ENCODE assay signal across 9 cellular contexts in the genomic region with DNA sequence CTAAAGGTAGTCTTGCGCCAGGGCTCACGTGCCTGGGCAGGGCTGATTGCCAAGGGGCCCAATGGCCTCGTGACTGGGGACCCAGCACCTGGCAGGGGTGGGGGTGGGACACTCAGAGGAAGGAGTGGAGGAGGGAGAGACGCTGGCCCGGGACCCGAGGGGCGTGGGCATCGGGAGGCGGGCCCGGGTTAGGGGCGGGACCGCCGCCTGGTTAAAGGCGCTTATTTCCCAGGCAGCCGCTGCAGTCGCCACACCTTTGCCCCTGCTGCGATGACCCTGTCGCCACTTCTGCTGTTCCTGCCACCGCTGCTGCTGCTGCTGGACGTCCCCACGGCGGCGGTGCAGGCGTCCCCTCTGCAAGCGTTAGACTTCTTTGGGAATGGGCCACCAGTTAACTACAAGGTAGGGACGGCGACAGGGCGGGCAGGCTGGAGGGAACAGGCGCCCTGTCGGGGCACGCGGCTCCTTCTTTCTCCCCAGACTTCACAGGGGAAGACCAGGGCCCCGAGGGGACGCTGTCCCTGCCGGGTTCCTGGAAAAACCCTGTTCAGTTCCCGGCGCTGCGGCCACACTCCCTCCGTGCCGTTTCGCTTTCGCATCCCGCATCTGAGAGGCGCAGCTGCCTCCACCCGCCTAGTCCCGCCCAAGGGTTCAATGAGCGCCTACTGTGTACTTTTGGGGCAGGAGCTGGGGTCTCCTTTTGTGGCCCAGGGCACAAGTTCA. TPM values are rescaled to one million over a fixed set of nuclear protein-coding genes. Genes with fewer than 3 reads are reported as not detected.
DNase-seq lines count a peak whose midpoint lies in the region; ATAC-seq, FAIRE-seq and TF ChIP-seq lines count a peak whose summit lies in the region.
"Had no signal": no experiment of that assay in that cellular context is flagged by ENCODE, and none has a peak within 500 bp of the region (broad histone marks: within the 10 kb centered on the region; RNA-seq: fewer than 3 reads in every experiment).

A gene (plus strand): TSS at position 242 of the 723 bp plus-strand sequence. CDS start 29 bp downstream, at position 271.

- H3K9ac ChIP-seq in keratinocyte (ENCODE audit: control insufficient read depth, extremely low read depth, insufficient read depth, low read length): peak within 1 kb of the TSS; percentile 71

- H3K36me3 Mint-ChIP-seq in T-helper 17 cell (ENCODE audit: low read depth): no peaks in the 10 kb centered on the region

- peak; percentile 49 for DNase-seq in EL
- DNase-seq in LoVo (ENCODE audit: low spot score): peak; percentile 80
- peak in 2 of 3 donors; percentile 44 to 52 for DNase-seq in T-helper 17 cell
- peak; percentile 49 to 76 for DNase-seq in T47D (ENCODE audit: low read depth in 1 of 2, low spot score in 1 of 2)
- DNase-seq in keratinocyte (ENCODE audit: low read depth, low spot score): no peak
- peak; percentile 54 for DNase-seq in stimulated activated CD4-positive, alpha-beta T cell treated with anti-CD3 and anti-CD28 coated beads, Interleukin-1b, Interleukin-23, amount 100 ng/mL, for 48 hours
- DNase-seq in SK-N-DZ (ENCODE audit: low spot score): no peak

- dilution Hi-C loops in keratinocyte (cut with MboI; ENCODE audit: extremely low pct_ligation_motif_present, low sequenced_read_pairs): no loop called here

- H3K9me3 ChIP-seq in T-helper 17 cell (ENCODE audit: control insufficient read depth, low read length, poor library complexity, severe bottlenecking) (no peaks in the 10 kb centered on the region), keratinocyte (ENCODE audit: control insufficient read depth, low read depth, low read length) (no peaks in the 10 kb centered on the region)

- H3K4me1 ChIP-seq in keratinocyte (ENCODE audit: control insufficient read depth, extremely low read depth, insufficient read depth, low read length): peaks cover 9% of the 10 kb centered on the region

- no peaks in the 10 kb centered on the region for H3K9me1 ChIP-seq in keratinocyte (ENCODE audit: control insufficient read depth, extremely low read depth, insufficient read depth, low read length)

- H3K4me2 ChIP-seq in keratinocyte (ENCODE audit: control insufficient read depth, extremely low read depth, insufficient read depth, low read depth, low read length): peak within 1 kb of the TSS; percentile 98

- no peaks in the 10 kb centered on the region for H3K27me3 ChIP-seq in keratinocyte (ENCODE audit: control insufficient read depth, extremely low read depth, insufficient read depth, low read length)

- ATAC-seq in GM21619 (IDR thresholded peaks at IDR 0.05; ENCODE audit: unreplicated experiment) (peak; percentile 30), T-helper 17 cell (peak; percentile 78)

- H3K4me3 ChIP-seq in keratinocyte (ENCODE audit: control insufficient read depth in 2 of 3, extremely low read depth in 1 of 3, insufficient read depth in 2 of 3, low read depth in 1 of 3, low read length in 3 of 3): peak within 1 kb of the TSS; percentile 46 to 79 (median 78)

- FAIRE-seq in keratinocyte (lab: Jason Lieb, UNC): no peak

- H3K4me1 Mint-ChIP-seq in T-helper 17 cell: peaks cover 18% of the 10 kb centered on the region

- peak within 1 kb of the TSS; percentile 43 for H3K27ac Mint-ChIP-seq in T-helper 17 cell

- peak within 1 kb of the TSS; percentile 92 for H3K4me3 Mint-ChIP-seq in T-helper 17 cell

- H3K27ac ChIP-seq in keratinocyte (ENCODE audit: control insufficient read depth, insufficient read depth, low read length): no peak within 1 kb of the TSS
- H3K27ac ChIP-seq: epithelial cell of prostate had no signal

- H2AFZ ChIP-seq in keratinocyte (ENCODE audit: control insufficient read depth, low read length): peak within 1 kb of the TSS; percentile 90

- no peaks in the 10 kb centered on the region for H3K27me3 Mint-ChIP-seq in T-helper 17 cell

- in situ Hi-C loops in T47D (cut with HindIII; ENCODE audit: low pct_unique_long_range_greater_than_20kb, low sequenced_read_pairs): no loop called here

- peaks cover 7 to 12% of the 10 kb centered on the region in 2 experiments for H3K36me3 ChIP-seq in keratinocyte (ENCODE audit: control insufficient read depth in 2 of 2, extremely low read depth in 1 of 2, insufficient read depth in 2 of 2, low read length in 2 of 2)

- H4K20me1 ChIP-seq in keratinocyte (ENCODE audit: control insufficient read depth, extremely low read depth, insufficient read depth, low read length): peaks cover 4% of the 10 kb centered on the region

- TF ChIP-seq CTCF in keratinocyte (optimal IDR thresholded peaks at IDR 0.05 in 1 of 3, IDR thresholded peaks at IDR 0.05 in 1 of 3, conservative IDR thresholded peaks at IDR 0.05 in 1 of 3; ENCODE audit: extremely low read depth in 1 of 3, insufficient read depth in 2 of 3, low read length in 3 of 3): no peak

- H3K79me2 ChIP-seq in keratinocyte (ENCODE audit: control insufficient read depth, insufficient read depth, low read length): no peaks in the 10 kb centered on the region

RNA-seq across cellular contexts. Expression of the gene that starts here (rescaled TPM):
- total RNA-seq in T-helper 17 cell: 10 to 100 TPM; 10.1 to 25.8 TPM
- polyA plus RNA-seq in keratinocyte: 28.1 to 72.7 TPM (median 31.3 TPM) in 3 replicates
- 1.4 TPM for polyA plus RNA-seq in keratinocyte (2011; ENCODE audit: low read depth)
- 35.2 and 51.3 TPM in 2 replicates for polyA plus RNA-seq in keratinocyte (2011; cell fraction: cytosol; rRNA removed)
- 40.5 and 44.3 TPM in 2 replicates for polyA plus RNA-seq in keratinocyte (2011; cell fraction: nucleus; rRNA removed)
- 24.7 and 25.7 TPM in 2 replicates for polyA plus RNA-seq in keratinocyte (2012; ENCODE audit: low replicate concordance)
- 17.7 to 74.4 TPM (median 35.2 TPM) in 3 replicates for polyA minus RNA-seq in keratinocyte
- 50.3 TPM for polyA minus RNA-seq in keratinocyte (2011; cell fraction: cytosol; rRNA and poly(A)+ RNA removed)
- 16.6 and 30.2 TPM in 2 replicates for polyA minus RNA-seq in keratinocyte (2011; cell fraction: nucleus; rRNA and poly(A)+ RNA removed)
- polyA plus RNA-seq in SK-N-DZ (2014; cell fraction: cytosol; rRNA removed): 2.7 and 11.0 TPM in 2 replicates
- polyA plus RNA-seq in SK-N-DZ (2014; cell fraction: nucleus; rRNA removed): 0.72 and 1.1 TPM in 2 replicates

Comparison
In these comparisons a context has a peak if more than half of its experiments do, and no peak if none do; other contexts are left out.
1. DNase-seq: peak in EL (single experiment), LoVo (single experiment), T-helper 17 cell (2 of 3), T47D (2 of 2) and stimulated activated CD4-positive, alpha-beta T cell treated with anti-CD3 and anti-CD28 coated beads, Interleukin-1b, Interleukin-23, amount 100 ng/mL, for 48 hours (single experiment); none in keratinocyte (single experiment) and SK-N-DZ (single experiment).